10 cellular contexts compared by ENCODE assay signal in genomic region chr1:6171546-6172124, GRCh38. TPM values are rescaled to one million over a fixed set of nuclear protein-coding genes. Genes with fewer than 3 reads are reported as not detected.
DNase-seq lines count a peak whose midpoint lies in the region; ATAC-seq and TF ChIP-seq lines count a peak whose summit lies in the region.
"Had no signal": no experiment of that assay in that cellular context is flagged by ENCODE, and none has a peak within 500 bp of the region (broad histone marks: within the 10 kb centered on the region; RNA-seq: fewer than 3 reads in every experiment).

No MANE protein-coding gene starts in this region.

- H3K27ac ChIP-seq in neural progenitor cell = no peak overlapping the region
- H3K27ac ChIP-seq: ovary, SJSA1 had no signal

- no peak for ATAC-seq in GM21515 (IDR thresholded peaks at IDR 0.05; ENCODE audit: unreplicated experiment)
- ATAC-seq in GM18520 (IDR thresholded peaks at IDR 0.05; ENCODE audit: unreplicated experiment) = no peak

- no peak overlapping the region for H2AFZ ChIP-seq in neural progenitor cell (replicated peaks)

- H3K36me3 Mint-ChIP-seq in chondrocyte (ENCODE audit: low read depth) (no peaks in the 10 kb centered on the region), neural progenitor cell (no peaks in the 10 kb centered on the region)
- no peaks in the 10 kb centered on the region for H3K36me3 Mint-ChIP-seq in T-helper 2 cell treated with Interferon-gamma antibody and Interleukin-4, amounts not matched to agents 5 μg/mL and 100 μg/mL, for 36 hours (ENCODE audit: low read depth)

- TF ChIP-seq CTCF in GM10266 (IDR thresholded peaks at IDR 0.05; ENCODE audit: control insufficient read depth, insufficient read depth, low read depth, missing control alignments) = peak; percentile 24
- peak; percentile 68 for TF ChIP-seq CTCF in chondrocyte (IDR thresholded peaks at IDR 0.05)
- peak; percentile 62 for TF ChIP-seq CTCF in neural progenitor cell (IDR thresholded peaks at IDR 0.05)

- H3K27ac Mint-ChIP-seq in chondrocyte (ENCODE audit: unreplicated experiment) (no peak overlapping the region), neural progenitor cell (no peak overlapping the region)
- H3K27ac Mint-ChIP-seq in T-helper 2 cell treated with Interferon-gamma antibody and Interleukin-4, amounts not matched to agents 5 μg/mL and 100 μg/mL, for 36 hours = no peak overlapping the region

- H3K9me3 Mint-ChIP-seq in chondrocyte (ENCODE audit: low read depth) (no peaks in the 10 kb centered on the region), neural progenitor cell (no peaks in the 10 kb centered on the region)
- H3K9me3 Mint-ChIP-seq in T-helper 2 cell treated with Interferon-gamma antibody and Interleukin-4, amounts not matched to agents 5 μg/mL and 100 μg/mL, for 36 hours = no peaks in the 10 kb centered on the region

- no peaks in the 10 kb centered on the region for H3K79me2 ChIP-seq in neural progenitor cell (ENCODE audit: low read depth)

- no peak overlapping the region for H3K4me3 ChIP-seq in neural progenitor cell
- H3K4me3 ChIP-seq: ovary, SJSA1 had no signal

- H3K4me3 Mint-ChIP-seq in chondrocyte (ENCODE audit: unreplicated experiment) = no peak overlapping the region
- peak overlapping the region; percentile 54 for H3K4me3 Mint-ChIP-seq in neural progenitor cell
- no peak overlapping the region for H3K4me3 Mint-ChIP-seq in T-helper 2 cell treated with Interferon-gamma antibody and Interleukin-4, amounts not matched to agents 5 μg/mL and 100 μg/mL, for 36 hours

- H3K4me1 Mint-ChIP-seq in chondrocyte (ENCODE audit: low read depth) (no peaks in the 10 kb centered on the region), neural progenitor cell (no peaks in the 10 kb centered on the region)
- no peaks in the 10 kb centered on the region for H3K4me1 Mint-ChIP-seq in T-helper 2 cell treated with Interferon-gamma antibody and Interleukin-4, amounts not matched to agents 5 μg/mL and 100 μg/mL, for 36 hours (ENCODE audit: low read depth)

- H3K27me3 ChIP-seq in neural progenitor cell = peaks cover 19% of the 10 kb centered on the region
- H3K27me3 ChIP-seq: ovary had no signal

- H3K9ac ChIP-seq in neural progenitor cell = no peak overlapping the region

- no peak for DNase-seq in GM10266 (ENCODE audit: extremely low spot score)
- DNase-seq in NCI-H1092 treated with DMSO at 0.1 percent for 48 hours (lab: John Stamatoyannopoulos, UW) = peak; percentile 76
- DNase-seq in chondrocyte (ENCODE audit: low spot score) = no peak
- DNase-seq in neural progenitor cell (ENCODE audit: low spot score) = peak; percentile 62
- no peak for DNase-seq in T-helper 2 cell treated with Interferon-gamma antibody and Interleukin-4, amounts not matched to agents 5 μg/mL and 100 μg/mL, for 36 hours (ENCODE audit: low spot score)
- DNase-seq: erythroblast, ovary had no signal

- peaks cover 31% of the 10 kb centered on the region for H3K27me3 Mint-ChIP-seq in chondrocyte (ENCODE audit: low read depth)
- H3K27me3 Mint-ChIP-seq in neural progenitor cell (ENCODE audit: insufficient read depth, low read depth) = peaks cover 11% of the 10 kb centered on the region
- peaks cover 3% of the 10 kb centered on the region for H3K27me3 Mint-ChIP-seq in T-helper 2 cell treated with Interferon-gamma antibody and Interleukin-4, amounts not matched to agents 5 μg/mL and 100 μg/mL, for 36 hours (ENCODE audit: low read depth)

- no peaks in the 10 kb centered on the region for H3K4me1 ChIP-seq in neural progenitor cell
- H3K4me1 ChIP-seq: SJSA1 had no signal

- H4K20me1 ChIP-seq in neural progenitor cell (ENCODE audit: low read depth) = no peaks in the 10 kb centered on the region

- no peaks in the 10 kb centered on the region for H3F3A ChIP-seq in neural progenitor cell (ENCODE audit: low read depth)

- no peak overlapping the region for H3K4me2 ChIP-seq in neural progenitor cell

- no peaks in the 10 kb centered on the region for H3K9me3 ChIP-seq in neural progenitor cell (ENCODE audit: low read depth)
- H3K9me3 ChIP-seq: ovary, SJSA1 had no signal

- H3K36me3 ChIP-seq in neural progenitor cell = no peaks in the 10 kb centered on the region
- H3K36me3 ChIP-seq: ovary, SJSA1 had no signal

RNA-seq across cellular contexts. Expression of gene CHD5, which starts 8.5 kb away (rescaled TPM):
- total RNA-seq in chondrocyte = 0.23 to 1.0 TPM (median 0.42 TPM) in 3 replicates
- 0.17 and 0.22 TPM in 2 replicates for total RNA-seq in neural progenitor cell (ENCODE audit: low replicate concordance)

RNA-seq across cellular contexts. Expression of gene RPL22, which starts 27.8 kb away (rescaled TPM):
- total RNA-seq in chondrocyte = 208 to 243 TPM (median 220 TPM) in 3 replicates
- total RNA-seq in neural progenitor cell (ENCODE audit: low replicate concordance) = 261 and 410 TPM in 2 replicates

RNA-seq across cellular contexts. Expression of gene RNF207, which starts 34.3 kb away (rescaled TPM):
- total RNA-seq in chondrocyte = 15.6 to 19.9 TPM (median 17.9 TPM) in 3 replicates
- total RNA-seq in neural progenitor cell (ENCODE audit: low replicate concordance) = 3.1 and 5.9 TPM in 2 replicates

Comparison
In these comparisons a context has a peak if more than half of its experiments do, and no peak if none do; other contexts are left out.
1. DNase-seq: peak in NCI-H1092 treated with DMSO at 0.1 percent for 48 hours (single experiment) and neural progenitor cell (single experiment); none in GM10266 (single experiment), chondrocyte (single experiment) and T-helper 2 cell treated with Interferon-gamma antibody and Interleukin-4, amounts not matched to agents 5 μg/mL and 100 μg/mL, for 36 hours (single experiment).
2. Peak in every context shown above with its lines, with median percentiles within 50 percentile points of each other: CTCF ChIP-seq.